7 cellular contexts compared by ENCODE assay signal in genomic region chr1:160992036-160992435, GRCh38. TPM values are rescaled to one million over a fixed set of nuclear protein-coding genes. Genes with fewer than 3 reads are reported as not detected.
"Had no signal": no experiment of that assay in that cellular context is flagged by ENCODE, and none has a peak within 500 bp of the region (broad histone marks: within the 10 kb centered on the region; RNA-seq: fewer than 3 reads in every experiment).

No MANE protein-coding gene starts in this region.

RNA-seq across cellular contexts. Expression of gene ITLN2, which starts 37.4 kb away (rescaled TPM):
- total RNA-seq: K562, M059J, NCI-H460, OCI-LY7, Right ventricle myocardium superior, SJSA1 had no signal
- polyA plus RNA-seq: K562, SK-N-SH had no signal
